1 cellular context compared by ENCODE assay signal in the genomic region with DNA sequence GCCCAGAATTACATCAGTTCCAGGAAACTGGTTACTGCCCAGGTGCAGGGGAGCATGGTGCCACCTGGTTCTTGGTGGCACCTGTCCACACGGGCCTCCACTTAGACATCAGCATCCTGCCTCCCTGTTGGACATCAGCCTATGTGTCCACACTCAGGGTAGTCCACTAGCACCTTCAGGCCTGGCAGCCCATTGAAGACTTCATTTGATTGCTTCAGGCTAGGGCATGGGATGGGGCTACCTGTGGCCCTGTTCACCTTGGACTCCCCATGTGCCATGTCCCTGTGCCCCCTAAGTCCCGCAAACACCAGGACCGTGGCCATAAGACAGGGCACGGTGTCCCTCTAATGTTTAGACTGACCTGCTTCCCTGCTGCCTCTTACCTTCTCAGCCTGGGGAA.
TF ChIP-seq lines count a peak whose summit lies in the region.

No MANE protein-coding gene starts in this region.

TF ChIP-seq in HepG2, 621 proteins besides CTCF, POLR2A, EP300 and RAD21:
- TF ChIP-seq WIZ (CRISPR knock-in tag; IDR thresholded peaks at IDR 0.05) (no peak), REPIN1 (CRISPR knock-in tag; IDR thresholded peaks at IDR 0.05; ENCODE audit: borderline replicate concordance, low read depth) (no peak), ZSCAN25 (CRISPR knock-in tag; IDR thresholded peaks at IDR 0.05) (no peak), ZMAT3 (CRISPR knock-in tag; conservative IDR thresholded peaks at IDR 0.05) (no peak), SIX1 (CRISPR knock-in tag; IDR thresholded peaks at IDR 0.05; ENCODE audit: borderline replicate concordance) (no peak), CBX2 (IDR thresholded peaks at IDR 0.05; ENCODE audit: low read depth, low read length) (no peak), CBX2 (CRISPR knock-in tag; IDR thresholded peaks at IDR 0.05; ENCODE audit: low read depth) (no peak), ARNT2 (CRISPR knock-in tag; IDR thresholded peaks at IDR 0.05; ENCODE audit: low read depth) (no peak), NRL (CRISPR knock-in tag; IDR thresholded peaks at IDR 0.05; ENCODE audit: borderline replicate concordance) (no peak), ZBTB8A (CRISPR knock-in tag; IDR thresholded peaks at IDR 0.05; ENCODE audit: borderline replicate concordance, low read depth) (no peak), TBP (CRISPR knock-in tag; IDR thresholded peaks at IDR 0.05) (no peak)
- TF ChIP-seq, protein P1, sequence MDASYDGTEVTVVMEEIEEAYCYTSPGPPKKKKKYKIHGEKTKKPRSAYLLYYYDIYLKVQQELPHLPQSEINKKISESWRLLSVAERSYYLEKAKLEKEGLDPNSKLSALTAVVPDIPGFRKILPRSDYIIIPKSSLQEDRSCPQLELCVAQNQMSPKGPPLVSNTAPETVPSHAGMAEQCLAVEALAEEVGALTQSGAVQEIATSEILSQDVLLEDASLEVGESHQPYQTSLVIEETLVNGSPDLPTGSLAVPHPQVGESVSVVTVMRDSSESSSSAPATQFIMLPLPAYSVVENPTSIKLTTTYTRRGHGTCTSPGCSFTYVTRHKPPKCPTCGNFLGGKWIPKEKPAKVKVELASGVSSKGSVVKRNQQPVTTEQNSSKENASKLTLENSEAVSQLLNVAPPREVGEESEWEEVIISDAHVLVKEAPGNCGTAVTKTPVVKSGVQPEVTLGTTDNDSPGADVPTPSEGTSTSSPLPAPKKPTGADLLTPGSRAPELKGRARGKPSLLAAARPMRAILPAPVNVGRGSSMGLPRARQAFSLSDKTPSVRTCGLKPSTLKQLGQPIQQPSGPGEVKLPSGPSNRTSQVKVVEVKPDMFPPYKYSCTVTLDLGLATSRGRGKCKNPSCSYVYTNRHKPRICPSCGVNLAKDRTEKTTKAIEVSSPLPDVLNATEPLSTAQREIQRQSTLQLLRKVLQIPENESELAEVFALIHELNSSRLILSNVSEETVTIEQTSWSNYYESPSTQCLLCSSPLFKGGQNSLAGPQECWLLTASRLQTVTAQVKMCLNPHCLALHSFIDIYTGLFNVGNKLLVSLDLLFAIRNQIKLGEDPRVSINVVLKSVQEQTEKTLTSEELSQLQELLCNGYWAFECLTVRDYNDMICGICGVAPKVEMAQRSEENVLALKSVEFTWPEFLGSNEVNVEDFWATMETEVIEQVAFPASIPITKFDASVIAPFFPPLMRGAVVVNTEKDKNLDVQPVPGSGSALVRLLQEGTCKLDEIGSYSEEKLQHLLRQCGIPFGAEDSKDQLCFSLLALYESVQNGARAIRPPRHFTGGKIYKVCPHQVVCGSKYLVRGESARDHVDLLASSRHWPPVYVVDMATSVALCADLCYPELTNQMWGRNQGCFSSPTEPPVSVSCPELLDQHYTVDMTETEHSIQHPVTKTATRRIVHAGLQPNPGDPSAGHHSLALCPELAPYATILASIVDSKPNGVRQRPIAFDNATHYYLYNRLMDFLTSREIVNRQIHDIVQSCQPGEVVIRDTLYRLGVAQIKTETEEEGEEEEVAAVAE (CRISPR knock-in tag; IDR thresholded peaks at IDR 0.05; ENCODE audit: borderline replicate concordance): no peak
- TF ChIP-seq, protein P2, sequence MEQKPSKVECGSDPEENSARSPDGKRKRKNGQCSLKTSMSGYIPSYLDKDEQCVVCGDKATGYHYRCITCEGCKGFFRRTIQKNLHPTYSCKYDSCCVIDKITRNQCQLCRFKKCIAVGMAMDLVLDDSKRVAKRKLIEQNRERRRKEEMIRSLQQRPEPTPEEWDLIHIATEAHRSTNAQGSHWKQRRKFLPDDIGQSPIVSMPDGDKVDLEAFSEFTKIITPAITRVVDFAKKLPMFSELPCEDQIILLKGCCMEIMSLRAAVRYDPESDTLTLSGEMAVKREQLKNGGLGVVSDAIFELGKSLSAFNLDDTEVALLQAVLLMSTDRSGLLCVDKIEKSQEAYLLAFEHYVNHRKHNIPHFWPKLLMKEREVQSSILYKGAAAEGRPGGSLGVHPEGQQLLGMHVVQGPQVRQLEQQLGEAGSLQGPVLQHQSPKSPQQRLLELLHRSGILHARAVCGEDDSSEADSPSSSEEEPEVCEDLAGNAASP (CRISPR knock-in tag; IDR thresholded peaks at IDR 0.05; ENCODE audit: borderline replicate concordance): no peak
